Comparison of ENCODE assay signal across 14 cellular contexts in genomic region chr1:94322696-94323095, GRCh38.
A peak's percentile ranks its signal among the peaks of the same experiment; 100 is the strongest.
DNase-seq lines count a peak whose midpoint lies in the region; ATAC-seq and TF ChIP-seq lines count a peak whose summit lies in the region.
"Had no signal": no experiment of that assay in that cellular context is flagged by ENCODE, and none has a peak within 500 bp of the region (broad histone marks: within the 10 kb centered on the region; RNA-seq: fewer than 3 reads in every experiment).

No MANE protein-coding gene starts in this region.

- ATAC-seq in GM21526 (IDR thresholded peaks at IDR 0.05; ENCODE audit: low FRiP score, unreplicated experiment), result no peak
- ATAC-seq in GM21447 (IDR thresholded peaks at IDR 0.05; ENCODE audit: unreplicated experiment), result no peak
- ATAC-seq: activated T-helper 17 cell treated with anti-CD3 and anti-CD28 coated beads, Interleukin-2, amount 50 U/mL, for 72 hours; left lobe of liver had no signal

- peaks cover 0 to 12% (median 0%) of the 10 kb centered on the region in 7 donors for H3K27me3 ChIP-seq in spleen (replicated peaks in 1 of 7)

- no peaks in the 10 kb centered on the region for H3K9me3 Mint-ChIP-seq in HFFc6
- H3K9me3 Mint-ChIP-seq: activated T-helper 17 cell treated with anti-CD3 and anti-CD28 coated beads, Interleukin-2, amount 50 U/mL, for 72 hours had no signal

- no peak overlapping the region for H3K4me3 ChIP-seq in spleen

- intact Hi-C loops in spleen (cut with DNase I; ENCODE audit: low total_unique reads), result loop anchor here (10.0 kb wide), 1 partner anchor 78 kb away; no protein-coding TSS in a partner anchor

- H3K4me1 Mint-ChIP-seq in HFFc6 (ENCODE audit: low read depth), result peaks cover 90% of the 10 kb centered on the region
- H3K4me1 Mint-ChIP-seq: activated T-helper 17 cell treated with anti-CD3 and anti-CD28 coated beads, Interleukin-2, amount 50 U/mL, for 72 hours had no signal

- peak overlapping the region; percentile 57 to 85 (median 70) for H3K27ac ChIP-seq in spleen

- peak overlapping the region; percentile 93 for H3K27ac Mint-ChIP-seq in HFFc6
- H3K27ac Mint-ChIP-seq: activated T-helper 17 cell treated with anti-CD3 and anti-CD28 coated beads, Interleukin-2, amount 50 U/mL, for 72 hours; progenitor cell of endocrine pancreas had no signal

- DNase-seq in HFFc6, result no peak
- DNase-seq in SW480 (ENCODE audit: low spot score), result peak; percentile 64
- DNase-seq in iPS-NIHi7 (ENCODE audit: extremely low spot score), result peak; percentile 56
- no peak for DNase-seq in spleen
- no peak for DNase-seq in mucosa of gallbladder (ENCODE audit: low spot score)
- DNase-seq in SHP77 treated with DMSO at 0.1 percent for 48 hours (lab: John Stamatoyannopoulos, UW), result no peak
- DNase-seq: caudate nucleus, NCI-H1436 treated with DMSO at 0.1 percent for 48 hours, NCI-H82 had no signal

- no peak for TF ChIP-seq POLR2A in spleen (IDR thresholded peaks at IDR 0.05)

- H3K9me3 ChIP-seq in spleen, result no peaks in the 10 kb centered on the region

- TF ChIP-seq CTCF in HFFc6 (IDR thresholded peaks at IDR 0.05) (no peak), spleen (IDR thresholded peaks at IDR 0.05 in 8 of 11, conservative IDR thresholded peaks at IDR 0.05 in 3 of 11) (no peak)

- no peaks in the 10 kb centered on the region; the same call in 1 of the 2 replicates for H3K36me3 Mint-ChIP-seq in HFFc6 (ENCODE audit: low read depth)

- 49 to 73% (median 59%) methylated on average over 5 of the region's 5 CpGs for WGBS in spleen, 5 donors

- H3K4me1 ChIP-seq in spleen, result peaks cover 0 to 49% (median 16%) of the 10 kb centered on the region in 6 donors

- peak overlapping the region; percentile 11; the same call in 1 of the 2 replicates for H3K4me3 Mint-ChIP-seq in HFFc6
- H3K4me3 Mint-ChIP-seq: activated T-helper 17 cell treated with anti-CD3 and anti-CD28 coated beads, Interleukin-2, amount 50 U/mL, for 72 hours had no signal

- no peaks in the 10 kb centered on the region; the same call in 1 of the 2 replicates for H3K27me3 Mint-ChIP-seq in HFFc6 (ENCODE audit: insufficient read depth)
- H3K27me3 Mint-ChIP-seq: progenitor cell of endocrine pancreas had no signal

- H3K36me3 ChIP-seq in spleen, result no peaks in the 10 kb centered on the region

Comparison
In these comparisons a context has a peak if more than half of its experiments do, and no peak if none do; other contexts are left out.
1. DNase-seq: peak in SW480 (single experiment) and iPS-NIHi7 (single experiment); none in HFFc6 (single experiment), spleen (single experiment), mucosa of gallbladder (single experiment) and SHP77 treated with DMSO at 0.1 percent for 48 hours (single experiment).